ENCODE assay signal across 9 cellular contexts in genomic region chr17:54849660-54850059, GRCh38. TPM values are rescaled to one million over a fixed set of nuclear protein-coding genes. Genes with fewer than 3 reads are reported as not detected.
"Had no signal": no experiment of that assay in that cellular context is flagged by ENCODE, and none has a peak within 500 bp of the region (broad histone marks: within the 10 kb centered on the region; RNA-seq: fewer than 3 reads in every experiment).

No MANE protein-coding gene starts in this region.

- H2AFZ ChIP-seq: GM23338 had no signal

- FAIRE-seq: H1, H54, HTR-8/SVneo had no signal

- ATAC-seq: GM23338 had no signal

- H3K4me2 ChIP-seq: GM23338 had no signal

- DNase-seq: H9, HCEC 1CT, HFFc6, KG1 had no signal

- H3K4me3 ChIP-seq: GM23338 had no signal

RNA-seq across cellular contexts. Expression of gene TOM1L1, which starts 51.0 kb away (rescaled TPM):
- polyA plus RNA-seq: IgD-negative memory B cell had no signal
